14 cellular contexts compared by ENCODE assay signal in genomic region chr2:45745231-45745630, GRCh38.
"Had no signal": no experiment of that assay in that cellular context is flagged by ENCODE, and none has a peak within 500 bp of the region (broad histone marks: within the 10 kb centered on the region; RNA-seq: fewer than 3 reads in every experiment).

No MANE protein-coding gene starts in this region.

- ATAC-seq: activated T-helper 17 cell treated with anti-CD3 and anti-CD28 coated beads, Interleukin-2, amount 50 U/mL, for 72 hours; stimulated activated naive B cell treated with anti-CD40 and anti-IgM and Interleukin-4, amounts not matched to agents 10 μg/mL and 1 μg/mL and 100 μg/mL, for 72 hours had no signal

- H3K4me2 ChIP-seq: SK-N-SH had no signal

- H3K27me3 Mint-ChIP-seq: activated T-helper 17 cell treated with anti-CD3 and anti-CD28 coated beads, Interleukin-2, amount 50 U/mL, for 72 hours; central memory CD8-positive, alpha-beta T cell; stimulated activated naive B cell treated with anti-CD40 and anti-IgM and Interleukin-4, amounts not matched to agents 10 μg/mL and 1 μg/mL and 100 μg/mL, for 72 hours had no signal

- H3K4me1 Mint-ChIP-seq: activated naive CD4-positive, alpha-beta T cell treated with anti-CD3 and anti-CD28 coated beads, Interleukin-2, amount 10 ng/mL, durations not matched to agents 7 days and 5 days; central memory CD8-positive, alpha-beta T cell; immature natural killer cell had no signal

- H3K27ac Mint-ChIP-seq: activated CD4-positive, alpha-beta T cell treated with anti-CD3 and anti-CD28 coated beads, Interleukin-2, amount 10 ng/mL, durations not matched to agents 24 days and 14 days; activated naive CD4-positive, alpha-beta T cell treated with anti-CD3 and anti-CD28 coated beads, Interleukin-2, amount 10 ng/mL, durations not matched to agents 7 days and 5 days; activated T-helper 17 cell treated with anti-CD3 and anti-CD28 coated beads, Interleukin-2, amount 50 U/mL, for 72 hours; nephron had no signal

- H3K9me3 ChIP-seq: SK-N-SH had no signal

- DNase-seq: activated CD4-positive, alpha-beta T cell treated with anti-CD3 and anti-CD28 coated beads, Interleukin-2, amount 10 ng/mL, durations not matched to agents 24 days and 14 days; activated CD8-positive, alpha-beta memory T cell treated with anti-CD3 and anti-CD28 coated beads for 24 hours; activated naive CD4-positive, alpha-beta T cell treated with anti-CD3 and anti-CD28 coated beads, Interleukin-2, amount 10 ng/mL, durations not matched to agents 7 days and 5 days; dermis blood vessel endothelial cell; glutamatergic neuron; immature natural killer cell; SK-N-SH; stimulated activated CD4-positive, alpha-beta T cell treated with anti-CD3 and anti-CD28 coated beads, Interleukin-1b, Interleukin-23, amount 100 ng/mL, for 48 hours; stimulated activated naive B cell treated with anti-CD40 and anti-IgM and Interleukin-4, amounts not matched to agents 10 μg/mL and 1 μg/mL and 100 μg/mL, for 72 hours; substantia nigra; T-helper 1 cell had no signal

- H3K36me3 Mint-ChIP-seq: activated naive CD4-positive, alpha-beta T cell treated with anti-CD3 and anti-CD28 coated beads, Interleukin-2, amount 10 ng/mL, durations not matched to agents 7 days and 5 days had no signal

- H3K4me3 Mint-ChIP-seq: activated CD4-positive, alpha-beta T cell treated with anti-CD3 and anti-CD28 coated beads, Interleukin-2, amount 10 ng/mL, durations not matched to agents 24 days and 14 days; activated naive CD4-positive, alpha-beta T cell treated with anti-CD3 and anti-CD28 coated beads, Interleukin-2, amount 10 ng/mL, durations not matched to agents 7 days and 5 days; activated T-helper 17 cell treated with anti-CD3 and anti-CD28 coated beads, Interleukin-2, amount 50 U/mL, for 72 hours; central memory CD8-positive, alpha-beta T cell; immature natural killer cell; nephron; stimulated activated naive B cell treated with anti-CD40 and anti-IgM and Interleukin-4, amounts not matched to agents 10 μg/mL and 1 μg/mL and 100 μg/mL, for 72 hours had no signal
